In genomic region chr13:21548577-21548976, GRCh38 we compare ENCODE assay signal across 7 cellular contexts.
"Had no signal": no experiment of that assay in that cellular context is flagged by ENCODE, and none has a peak within 500 bp of the region (broad histone marks: within the 10 kb centered on the region; RNA-seq: fewer than 3 reads in every experiment).

No MANE protein-coding gene starts in this region.

- H3K4me2 ChIP-seq: GM23338 had no signal

- H2AFZ ChIP-seq: GM23338 had no signal

- FAIRE-seq: H1, H54, HTR-8/SVneo had no signal

- H3K4me3 ChIP-seq: GM23338 had no signal

- DNase-seq: H9, HCEC 1CT, IMR-90 had no signal
